In the genomic region with DNA sequence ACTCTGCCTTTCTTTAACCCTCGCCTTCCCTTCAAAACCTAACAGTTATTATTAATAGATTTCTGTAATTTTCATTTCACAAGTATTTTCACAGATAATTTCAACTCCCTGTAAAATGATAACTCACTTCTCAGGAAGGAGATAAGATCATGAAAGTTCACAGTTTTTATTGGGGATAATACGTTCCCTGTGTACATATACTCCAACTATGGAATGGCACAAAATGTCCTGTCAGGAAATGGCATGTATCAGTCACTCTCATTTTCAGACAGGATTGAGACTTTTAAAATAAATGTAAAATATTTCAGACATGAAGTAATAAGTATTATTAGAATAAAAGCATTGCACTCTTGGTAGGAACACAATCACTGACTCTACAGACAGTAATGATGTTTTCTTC, we compare ENCODE assay signal across 8 cellular contexts. TPM values are rescaled to one million over a fixed set of nuclear protein-coding genes. Genes with fewer than 3 reads are reported as not detected.
DNase-seq lines count a peak whose midpoint lies in the region; ATAC-seq, FAIRE-seq and TF ChIP-seq lines count a peak whose summit lies in the region.

No MANE protein-coding gene starts in this region.

- peak overlapping the region; percentile 88 for H3K4me3 ChIP-seq in left ventricle myocardium inferior
- peak overlapping the region; percentile 58 for H3K4me3 ChIP-seq in bronchial epithelial cell (ENCODE audit: low read depth, low read length)
- peak overlapping the region; percentile 72 for H3K4me3 ChIP-seq in mesodermal cell (ENCODE audit: extremely low read depth, insufficient read depth, low read length, poor library complexity, severe bottlenecking)

- 100% methylated on average over 1 of the region's 2 CpGs; no CpG with 5 or more reads in 1 of the 2 experiments for WGBS in mesodermal cell (ENCODE audit: insufficient coverage in 2 of 2), 2 experiments

- H3K9me3 ChIP-seq in left ventricle myocardium inferior (replicated peaks) (peaks cover 51% of the 10 kb centered on the region), mesodermal cell (ENCODE audit: control insufficient read depth, low read length) (no peaks in the 10 kb centered on the region)

- peak overlapping the region; percentile 94 for H3K27ac ChIP-seq in left ventricle myocardium inferior (replicated peaks)
- peak overlapping the region; percentile 85 for H3K27ac ChIP-seq in mesodermal cell (ENCODE audit: low read depth, low read length, severe bottlenecking)

- peaks cover 54% of the 10 kb centered on the region for H3K36me3 ChIP-seq in left ventricle myocardium inferior
- peaks cover 6% of the 10 kb centered on the region for H3K36me3 ChIP-seq in bronchial epithelial cell (ENCODE audit: control insufficient read depth, insufficient read depth, low read length)
- H3K36me3 ChIP-seq in mesodermal cell (ENCODE audit: control insufficient read depth, insufficient read depth, low read length) = peaks cover 15% of the 10 kb centered on the region

- intact Hi-C loops in left ventricle myocardium inferior (cut with micrococcal nuclease) = no loop called here
- intact Hi-C loops in Right ventricle myocardium inferior (cut with DNase I) = loop anchor here (2.0 kb wide), 1 partner anchor 42 kb away; the partner anchor contains the start of gene ZNF543

- TF ChIP-seq CTCF in left ventricle myocardium inferior (IDR thresholded peaks at IDR 0.05; ENCODE audit: borderline replicate concordance) (no peak), bronchial epithelial cell (IDR thresholded peaks at IDR 0.05; ENCODE audit: insufficient read depth, low read length, severe bottlenecking) (no peak)

- ATAC-seq in Right ventricle myocardium inferior = no peak

- H3K4me1 ChIP-seq in left ventricle myocardium inferior = peaks cover 41% of the 10 kb centered on the region
- no peaks in the 10 kb centered on the region for H3K4me1 ChIP-seq in mesodermal cell (ENCODE audit: control insufficient read depth, insufficient read depth, low read length, poor library complexity, severe bottlenecking)

- FAIRE-seq in bronchial epithelial cell (lab: Jason Lieb, UNC) = no peak

- H3K27me3 ChIP-seq in left ventricle myocardium inferior (ENCODE audit: low read depth) = no peaks in the 10 kb centered on the region
- H3K27me3 ChIP-seq in bronchial epithelial cell (ENCODE audit: control insufficient read depth, insufficient read depth, low read length) = no peaks in the 10 kb centered on the region

- DNase-seq in left ventricle myocardium inferior (no peak), Right ventricle myocardium inferior (ENCODE audit: missing footprints) (no peak), bronchial epithelial cell (ENCODE audit: low read depth) (no peak), NCI-H446 (lab: John Stamatoyannopoulos, UW) (no peak), GM03348 (ENCODE audit: low spot score) (no peak), inferior parietal cortex (ENCODE audit: extremely low spot score) (no peak), DMS53 (lab: John Stamatoyannopoulos, UW) (no peak)

RNA-seq across cellular contexts. Expression of gene TRAPPC2B, which starts 0.9 kb away (rescaled TPM):
- total RNA-seq in left ventricle myocardium inferior (11.4 TPM), Right ventricle myocardium inferior (9.7 TPM), bronchial epithelial cell (13.7 and 16.5 TPM in 2 replicates)
- polyA plus RNA-seq in mesodermal cell (2013, experiment 1 of 2) = 19.5 TPM
- 18.5 TPM for polyA plus RNA-seq in mesodermal cell (2013, experiment 2 of 2)

RNA-seq across cellular contexts. Expression of gene ZNF547, which starts 0.9 kb away (rescaled TPM):
- total RNA-seq in left ventricle myocardium inferior (3.6 TPM), Right ventricle myocardium inferior (2.4 TPM), bronchial epithelial cell (3.6 and 3.9 TPM in 2 replicates)
- 2.5 TPM for polyA plus RNA-seq in mesodermal cell (2013, experiment 1 of 2)
- 2.7 TPM for polyA plus RNA-seq in mesodermal cell (2013, experiment 2 of 2)

RNA-seq across cellular contexts. Expression of gene ZNF304, which starts 11.3 kb away (rescaled TPM):
- total RNA-seq in left ventricle myocardium inferior (8.0 TPM), Right ventricle myocardium inferior (7.8 TPM), bronchial epithelial cell (12.7 and 13.7 TPM in 2 replicates)
- 7.1 TPM for polyA plus RNA-seq in mesodermal cell (2013, experiment 1 of 2)
- polyA plus RNA-seq in mesodermal cell (2013, experiment 2 of 2) = 6.6 TPM

RNA-seq across cellular contexts. Expression of gene ZNF548, which starts 27.2 kb away (rescaled TPM):
- total RNA-seq in left ventricle myocardium inferior (14.4 TPM), Right ventricle myocardium inferior (14.7 TPM), bronchial epithelial cell (30.1 and 31.9 TPM in 2 replicates)
- polyA plus RNA-seq in mesodermal cell (2013, experiment 1 of 2) = 7.8 TPM
- polyA plus RNA-seq in mesodermal cell (2013, experiment 2 of 2) = 6.6 TPM

RNA-seq across cellular contexts. Expression of gene ZNF543, which starts 42.1 kb away (rescaled TPM):
- 5.7 TPM for total RNA-seq in left ventricle myocardium inferior
- total RNA-seq in Right ventricle myocardium inferior = 5.3 TPM
- 13.2 and 14.7 TPM in 2 replicates for total RNA-seq in bronchial epithelial cell
- polyA plus RNA-seq in mesodermal cell (2013, experiment 1 of 2) = 4.1 TPM
- 3.4 TPM for polyA plus RNA-seq in mesodermal cell (2013, experiment 2 of 2)
